ENCODE assay signal across 1 cellular context in genomic region chr12:1501695-1502440, GRCh38.
TF ChIP-seq lines count a peak whose summit lies in the region.

No MANE protein-coding gene starts in this region.

TF ChIP-seq in GM23338, 12 proteins besides CTCF, POLR2A, EP300 and RAD21 (continued from another document):
- TF ChIP-seq ZNF462 (CRISPR knock-in tag; IDR thresholded peaks at IDR 0.05) = no peak
- TF ChIP-seq ETS1 (IDR thresholded peaks at IDR 0.05) = no peak
- no peak for TF ChIP-seq JUNB (IDR thresholded peaks at IDR 0.05; ENCODE audit: unreplicated experiment)
- TF ChIP-seq CREB1 (CRISPR knock-in tag; IDR thresholded peaks at IDR 0.05; ENCODE audit: low read depth) = no peak
- TF ChIP-seq STAT1 (IDR thresholded peaks at IDR 0.05; ENCODE audit: unreplicated experiment) = no peak
- no peak for TF ChIP-seq NANOG (IDR thresholded peaks at IDR 0.05; ENCODE audit: borderline replicate concordance)
- no peak for TF ChIP-seq REST (IDR thresholded peaks at IDR 0.05; ENCODE audit: unreplicated experiment)
